ENCODE assay signal across 1 cellular context in genomic region chr6:12335717-12336116, GRCh38.
TF ChIP-seq lines count a peak whose summit lies in the region.

No MANE protein-coding gene starts in this region.

TF ChIP-seq in IMR-90, 13 proteins besides CTCF, POLR2A, EP300 and RAD21 (continued from another document):
- TF ChIP-seq MAZ (IDR thresholded peaks at IDR 0.05; ENCODE audit: borderline replicate concordance, low read depth, low read length) (no peak), CHD1 (IDR thresholded peaks at IDR 0.05; ENCODE audit: low read depth, low read length) (no peak), ELK1 (IDR thresholded peaks at IDR 0.05; ENCODE audit: borderline replicate concordance, low read depth, low read length) (no peak), FOS (IDR thresholded peaks at IDR 0.05; ENCODE audit: low read depth, low read length) (no peak), MXI1 (IDR thresholded peaks at IDR 0.05; ENCODE audit: borderline replicate concordance, low read depth, low read length) (no peak), RCOR1 (IDR thresholded peaks at IDR 0.05; ENCODE audit: insufficient replicate concordance, low read length) (no peak), RFX5 (IDR thresholded peaks at IDR 0.05; ENCODE audit: low read depth, low read length) (no peak), USF2 (IDR thresholded peaks at IDR 0.05; ENCODE audit: low read depth, low read length) (no peak)
TF ChIP-seq in IMR-90: peak in this region for 0.
